ENCODE assay signal across 2 cellular contexts in the genomic region with DNA sequence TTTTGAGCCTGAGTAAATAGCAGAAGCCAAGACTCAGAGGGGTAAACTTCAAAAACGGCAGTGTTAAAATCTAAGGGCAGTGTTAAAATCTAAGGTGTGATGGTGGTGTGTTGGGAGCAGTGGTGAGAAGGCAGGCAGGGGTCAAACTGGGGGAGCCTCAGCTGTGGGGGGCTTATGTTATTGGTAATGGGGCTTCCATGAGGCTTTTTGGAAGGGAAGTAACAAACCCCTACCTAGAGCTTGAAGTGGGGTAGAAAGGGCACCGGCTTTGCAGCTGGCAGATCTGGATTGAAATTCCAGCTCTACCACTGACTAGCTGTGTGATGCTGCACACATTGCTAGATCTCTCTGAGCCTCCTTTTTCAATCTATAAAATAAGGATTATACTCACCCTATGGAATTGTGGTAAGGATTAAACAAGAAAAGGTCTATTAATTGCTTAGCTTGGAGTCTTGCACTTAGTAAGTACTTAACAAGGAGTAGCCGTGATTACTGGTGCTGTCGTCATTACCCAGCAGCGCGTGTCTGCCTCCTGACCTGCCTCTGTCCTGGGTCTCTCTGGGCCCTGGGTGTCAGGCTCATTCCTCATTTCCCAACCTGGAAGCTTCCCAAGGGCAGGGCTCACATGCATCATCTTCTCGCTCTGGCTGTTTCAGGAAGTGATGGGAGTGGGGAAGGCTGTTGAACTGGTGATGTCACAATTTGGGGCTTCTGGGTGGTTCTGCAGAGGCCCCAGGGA.
TF ChIP-seq lines count a peak whose summit lies in the region.

No MANE protein-coding gene starts in this region.

TF ChIP-seq in endothelial cell of umbilical vein, 7 proteins besides CTCF, POLR2A, EP300 and RAD21 (continued from another document):
- TF ChIP-seq, protein P1, sequence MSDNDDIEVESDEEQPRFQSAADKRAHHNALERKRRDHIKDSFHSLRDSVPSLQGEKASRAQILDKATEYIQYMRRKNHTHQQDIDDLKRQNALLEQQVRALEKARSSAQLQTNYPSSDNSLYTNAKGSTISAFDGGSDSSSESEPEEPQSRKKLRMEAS (IDR thresholded peaks at IDR 0.05; ENCODE audit: insufficient read depth, insufficient read length): no peak
- no peak for TF ChIP-seq FOS (IDR thresholded peaks at IDR 0.05; ENCODE audit: borderline replicate concordance, insufficient read depth, low read length)
- no peak for TF ChIP-seq EZH2 (IDR thresholded peaks at IDR 0.05; ENCODE audit: borderline replicate concordance, low read depth, low read length, severe bottlenecking)
- no peak for TF ChIP-seq GATA2 (IDR thresholded peaks at IDR 0.05; ENCODE audit: insufficient read depth, insufficient read length, low read depth, low read length)
- TF ChIP-seq JUN (IDR thresholded peaks at IDR 0.05; ENCODE audit: borderline replicate concordance, insufficient read depth, insufficient read length, low read depth): no peak
- no peak for TF ChIP-seq POLR2AphosphoS5 (IDR thresholded peaks at IDR 0.05; ENCODE audit: insufficient read depth, low read depth, low read length)

TF ChIP-seq in GM12891, 5 proteins besides CTCF, POLR2A, EP300 and RAD21 (continued from another document):
- TF ChIP-seq TAF1 (IDR thresholded peaks at IDR 0.05; ENCODE audit: low read depth, low read length): no peak
- TF ChIP-seq POLR2AphosphoS5 (IDR thresholded peaks at IDR 0.05; ENCODE audit: low read depth, low read length): no peak
- TF ChIP-seq PAX5 (IDR thresholded peaks at IDR 0.05; ENCODE audit: insufficient read depth, low read length, severe bottlenecking): no peak
- TF ChIP-seq SPI1 (IDR thresholded peaks at IDR 0.05; ENCODE audit: low read depth, low read length): no peak
